ENCODE assay signal across 15 cellular contexts in the genomic region with DNA sequence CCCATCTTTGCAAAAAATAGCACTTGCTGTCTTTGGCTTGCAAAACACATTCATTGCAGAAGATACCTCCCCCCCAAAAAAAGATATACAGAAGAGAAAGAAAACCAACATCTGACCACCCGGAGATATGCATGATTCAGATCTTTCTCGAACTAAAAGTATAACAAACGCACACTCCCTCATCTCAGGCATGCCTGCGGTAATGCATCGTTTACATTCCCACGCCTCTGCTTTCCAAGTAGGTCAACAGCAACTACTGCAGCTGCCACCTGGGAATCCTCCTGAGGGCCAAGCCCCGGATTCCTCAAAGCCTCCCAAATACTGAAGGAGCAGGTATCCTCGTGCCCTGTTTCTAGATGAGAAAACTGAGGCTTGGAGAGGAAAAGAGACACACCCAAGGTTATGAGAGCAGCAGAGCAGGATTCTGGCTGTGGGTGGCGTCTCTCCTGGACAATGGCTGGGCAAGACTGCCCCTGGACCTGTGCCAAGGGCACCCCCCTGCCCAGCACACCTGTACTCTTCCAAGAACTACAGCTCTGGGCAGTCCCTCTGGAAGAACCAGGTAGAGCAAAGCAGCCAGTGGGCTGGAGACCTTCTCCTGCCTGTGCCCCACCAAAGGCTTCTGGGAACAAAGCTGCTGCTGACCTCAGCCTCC. TPM values are rescaled to one million over a fixed set of nuclear protein-coding genes. Genes with fewer than 3 reads are reported as not detected.
DNase-seq lines count a peak whose midpoint lies in the region; ATAC-seq, FAIRE-seq and TF ChIP-seq lines count a peak whose summit lies in the region.
"Had no signal": no experiment of that assay in that cellular context is flagged by ENCODE, and none has a peak within 500 bp of the region (broad histone marks: within the 10 kb centered on the region; RNA-seq: fewer than 3 reads in every experiment).

No MANE protein-coding gene starts in this region.

- H3K4me1 ChIP-seq in esophagus muscularis mucosa (peaks cover 0 to 26% (median 17%) of the 10 kb centered on the region in 4 donors), trophoblast cell (ENCODE audit: control insufficient read depth in 1 of 2, insufficient read depth in 2 of 2, low read length in 2 of 2) (peaks cover 26 to 29% of the 10 kb centered on the region in 2 experiments)

- H2BK120ac ChIP-seq in trophoblast cell (ENCODE audit: insufficient read depth, low read length, poor library complexity): peak overlapping the region; percentile 9

- 53% methylated on average over 9 of the region's 9 CpGs for WGBS in esophagus muscularis mucosa
- no CpG with 5 or more reads among the region's 9 CpGs for WGBS in trophoblast cell (ENCODE audit: extremely low coverage, insufficient coverage, insufficient read length)

- H3K14ac ChIP-seq in trophoblast cell (ENCODE audit: low read length): no peak overlapping the region

- H3K27me3 ChIP-seq in esophagus muscularis mucosa (no peaks in the 10 kb centered on the region), trophoblast cell (ENCODE audit: insufficient read depth, low read length) (no peaks in the 10 kb centered on the region)
- H3K27me3 ChIP-seq: Peyer's patch had no signal

- no peak overlapping the region for H3K4me3 Mint-ChIP-seq in T-helper 17 cell
- H3K4me3 Mint-ChIP-seq in activated T-helper 2 cell treated with anti-CD3 and anti-CD28 coated beads, Interferon-gamma antibody, Interleukin-2, Interleukin-4, amounts not matched to agents 10 μg/mL and 5 μg/mL and 100 μg/mL, durations not matched to agents 14 hours and 24 hours and 36 hours (ENCODE audit: low read depth): no peak overlapping the region
- H3K4me3 Mint-ChIP-seq: activated T-helper 17 cell treated with anti-CD3 and anti-CD28 coated beads, Interleukin-2, amount 50 U/mL, for 72 hours had no signal

- H2AK5ac ChIP-seq in trophoblast cell (ENCODE audit: low read length): no peak overlapping the region

- in situ Hi-C loops in Caki2 (cut with HindIII; ENCODE audit: low pct_unique_long_range_greater_than_20kb, low sequenced_read_pairs): no loop called here

- H3K36me3 ChIP-seq in esophagus muscularis mucosa (peaks cover 60 to 89% (median 71%) of the 10 kb centered on the region in 4 donors), trophoblast cell (ENCODE audit: control insufficient read depth in 1 of 2, insufficient read depth in 2 of 2, low read length in 2 of 2) (peaks cover 47 to 50% of the 10 kb centered on the region in 2 experiments)

- no peaks in the 10 kb centered on the region for H3K27me3 Mint-ChIP-seq in T-helper 17 cell
- H3K27me3 Mint-ChIP-seq in activated T-helper 2 cell treated with anti-CD3 and anti-CD28 coated beads, Interferon-gamma antibody, Interleukin-2, Interleukin-4, amounts not matched to agents 10 μg/mL and 5 μg/mL and 100 μg/mL, durations not matched to agents 14 hours and 24 hours and 36 hours (ENCODE audit: low read depth): no peaks in the 10 kb centered on the region
- H3K27me3 Mint-ChIP-seq: activated T-helper 17 cell treated with anti-CD3 and anti-CD28 coated beads, Interleukin-2, amount 50 U/mL, for 72 hours had no signal

- peaks cover 6% of the 10 kb centered on the region for H3K36me3 Mint-ChIP-seq in T-helper 17 cell (ENCODE audit: low read depth)
- no peaks in the 10 kb centered on the region for H3K36me3 Mint-ChIP-seq in activated T-helper 2 cell treated with anti-CD3 and anti-CD28 coated beads, Interferon-gamma antibody, Interleukin-2, Interleukin-4, amounts not matched to agents 10 μg/mL and 5 μg/mL and 100 μg/mL, durations not matched to agents 14 hours and 24 hours and 36 hours (ENCODE audit: low read depth)

- ATAC-seq in T-helper 17 cell: no peak
- ATAC-seq: activated T-helper 17 cell treated with anti-CD3 and anti-CD28 coated beads, Interleukin-2, amount 50 U/mL, for 72 hours had no signal

- no peaks in the 10 kb centered on the region for H3K9me3 Mint-ChIP-seq in activated T-helper 2 cell treated with anti-CD3 and anti-CD28 coated beads, Interferon-gamma antibody, Interleukin-2, Interleukin-4, amounts not matched to agents 10 μg/mL and 5 μg/mL and 100 μg/mL, durations not matched to agents 14 hours and 24 hours and 36 hours
- H3K9me3 Mint-ChIP-seq: activated T-helper 17 cell treated with anti-CD3 and anti-CD28 coated beads, Interleukin-2, amount 50 U/mL, for 72 hours had no signal

- H3K23ac ChIP-seq in trophoblast cell (ENCODE audit: low read length): no peak overlapping the region

- H2BK5ac ChIP-seq in trophoblast cell (ENCODE audit: low read depth, low read length, poor library complexity): no peak overlapping the region

- H3K18ac ChIP-seq in trophoblast cell (ENCODE audit: low read length): peak overlapping the region; percentile 40

- no peak for TF ChIP-seq EP300 in esophagus muscularis mucosa (IDR thresholded peaks at IDR 0.05)

- TF ChIP-seq POLR2A in esophagus muscularis mucosa (IDR thresholded peaks at IDR 0.05; ENCODE audit: low read depth): no peak

- CTCF ChIA-PET in RWPE1 (lab: Yijun Ruan, JAX): interaction anchor here (0.6 kb wide), 1 partner anchor 126 kb away, joined by 3 read pairs; no protein-coding TSS in a partner anchor

- TF ChIP-seq CTCF in RWPE1 (conservative IDR thresholded peaks at IDR 0.05; ENCODE audit: low read depth) (no peak), esophagus muscularis mucosa (IDR thresholded peaks at IDR 0.05) (no peak)

- no peak overlapping the region for H4K8ac ChIP-seq in trophoblast cell (ENCODE audit: low read depth, low read length)

- H3K4ac ChIP-seq in trophoblast cell (ENCODE audit: low read depth, low read length): no peak overlapping the region

- no peak overlapping the region for H3K4me3 ChIP-seq in esophagus muscularis mucosa
- no peak overlapping the region for H3K4me3 ChIP-seq in trophoblast cell (ENCODE audit: low read depth, low read length)
- H3K4me3 ChIP-seq: Peyer's patch had no signal

- H3K27ac ChIP-seq in RWPE1: peak overlapping the region; percentile 61
- peak overlapping the region in 3 of 4 donors; percentile 12 to 66 (median 66) for H3K27ac ChIP-seq in esophagus muscularis mucosa (replicated peaks in 1 of 4)
- no peak overlapping the region for H3K27ac ChIP-seq in trophoblast cell (ENCODE audit: low read depth, low read length)
- H3K27ac ChIP-seq: parathyroid adenoma, Peyer's patch had no signal

- peak overlapping the region; percentile 34 for H4K91ac ChIP-seq in trophoblast cell (ENCODE audit: low read depth, low read length)

- intact Hi-C loops in esophagus muscularis mucosa (cut with DNase I): no loop called here
- intact Hi-C loops in activated T-helper 2 cell treated with anti-CD3 and anti-CD28 coated beads, Interferon-gamma antibody, Interleukin-2, Interleukin-4, amounts not matched to agents 10 μg/mL and 5 μg/mL and 100 μg/mL, durations not matched to agents 14 hours and 24 hours and 36 hours (cut with micrococcal nuclease): no loop called here

- H2AFZ ChIP-seq in trophoblast cell (ENCODE audit: insufficient read depth, low read length, poor library complexity): no peak overlapping the region
- H2AFZ ChIP-seq: parathyroid adenoma had no signal

- DNase-seq in Caki2 (ENCODE audit: low read depth): peak; percentile 74
- no peak for DNase-seq in RWPE1 (ENCODE audit: low spot score)
- no peak for DNase-seq in esophagus muscularis mucosa (ENCODE audit: extremely low spot score)
- peak; percentile 98 for DNase-seq in trophoblast cell
- no peak for DNase-seq in T-helper 17 cell
- no peak for DNase-seq in activated T-helper 2 cell treated with anti-CD3 and anti-CD28 coated beads, Interferon-gamma antibody, Interleukin-2, Interleukin-4, amounts not matched to agents 10 μg/mL and 5 μg/mL and 100 μg/mL, durations not matched to agents 14 hours and 24 hours and 36 hours (ENCODE audit: low spot score)
- no peak for DNase-seq in NCI-H345 treated with DMSO at 0.1 percent for 48 hours (lab: John Stamatoyannopoulos, UW; ENCODE audit: unreplicated experiment)
- no peak for DNase-seq in GM19239 (ENCODE audit: insufficient read length, low spot score)
- DNase-seq: NCI-H1092 had no signal

- no peak overlapping the region for H4K12ac ChIP-seq in trophoblast cell (ENCODE audit: low read depth, low read length)

- H3K9ac ChIP-seq in trophoblast cell (ENCODE audit: low read length): no peak overlapping the region
- H3K9ac ChIP-seq: parathyroid adenoma had no signal

- H3K4me2 ChIP-seq in trophoblast cell (ENCODE audit: low read length): no peak overlapping the region

- peaks cover 4% of the 10 kb centered on the region for H3K4me1 Mint-ChIP-seq in T-helper 17 cell
- H3K4me1 Mint-ChIP-seq in activated T-helper 2 cell treated with anti-CD3 and anti-CD28 coated beads, Interferon-gamma antibody, Interleukin-2, Interleukin-4, amounts not matched to agents 10 μg/mL and 5 μg/mL and 100 μg/mL, durations not matched to agents 14 hours and 24 hours and 36 hours (ENCODE audit: low read depth): no peaks in the 10 kb centered on the region
- H3K4me1 Mint-ChIP-seq: activated T-helper 17 cell treated with anti-CD3 and anti-CD28 coated beads, Interleukin-2, amount 50 U/mL, for 72 hours had no signal

- peaks cover 7% of the 10 kb centered on the region for H3K79me2 ChIP-seq in trophoblast cell (ENCODE audit: control insufficient read depth, insufficient read depth, low read length, poor library complexity)
- H3K79me2 ChIP-seq: parathyroid adenoma had no signal

- no peak overlapping the region for H2BK12ac ChIP-seq in trophoblast cell (ENCODE audit: low read length)

- POLR2A ChIA-PET in RWPE1 (lab: Yijun Ruan, JAX; ENCODE audit: low non-redundant PET): no interaction called here

- H3K9me3 ChIP-seq in esophagus muscularis mucosa (no peaks in the 10 kb centered on the region), trophoblast cell (ENCODE audit: insufficient read depth, low read depth, low read length) (peaks cover 1% of the 10 kb centered on the region), T-helper 17 cell (ENCODE audit: control insufficient read depth, low read length, poor library complexity, severe bottlenecking) (no peaks in the 10 kb centered on the region)
- H3K9me3 ChIP-seq: Peyer's patch had no signal

- no peak for FAIRE-seq in GM19239 (lab: Jason Lieb, UNC)
- FAIRE-seq: G401.6, H1, kidney had no signal

- H3K79me1 ChIP-seq in trophoblast cell (ENCODE audit: low read length): peaks cover 13% of the 10 kb centered on the region

- H3K27ac Mint-ChIP-seq in T-helper 17 cell: no peak overlapping the region
- no peak overlapping the region for H3K27ac Mint-ChIP-seq in activated T-helper 2 cell treated with anti-CD3 and anti-CD28 coated beads, Interferon-gamma antibody, Interleukin-2, Interleukin-4, amounts not matched to agents 10 μg/mL and 5 μg/mL and 100 μg/mL, durations not matched to agents 14 hours and 24 hours and 36 hours
- H3K27ac Mint-ChIP-seq: activated T-helper 17 cell treated with anti-CD3 and anti-CD28 coated beads, Interleukin-2, amount 50 U/mL, for 72 hours had no signal

RNA-seq across cellular contexts. Expression of a gene that starts 38.1 kb away (rescaled TPM):
- 56.5 and 68.1 TPM in 2 replicates for total RNA-seq in Caki2 (2014; rRNA removed; shearing (Covaris generic); ENCODE audit: low replicate concordance)
- 10 to 100 TPM; 22.7 to 40.3 (median 30.0) TPM for total RNA-seq in esophagus muscularis mucosa
- 105 and 108 TPM in 2 replicates for polyA plus RNA-seq in trophoblast cell (2013)
- 10 to 100 TPM; 89.3 to 99.2 TPM for total RNA-seq in T-helper 17 cell
- 150 and 165 TPM in 2 replicates for total RNA-seq in activated T-helper 2 cell treated with anti-CD3 and anti-CD28 coated beads, Interferon-gamma antibody, Interleukin-2, Interleukin-4, amounts not matched to agents 10 μg/mL and 5 μg/mL and 100 μg/mL, durations not matched to agents 14 hours and 24 hours and 36 hours

RNA-seq across cellular contexts. Expression of a gene that starts 38.9 kb away (rescaled TPM):
- total RNA-seq in Caki2 (2014; rRNA removed; shearing (Covaris generic); ENCODE audit: low replicate concordance): 102 and 131 TPM in 2 replicates
- 10 to 100 TPM; 31.6 to 67.1 (median 46.8) TPM for total RNA-seq in esophagus muscularis mucosa
- 68.2 and 71.9 TPM in 2 replicates for polyA plus RNA-seq in trophoblast cell (2013)
- 10 to 100 TPM; 10.9 to 11.6 TPM for total RNA-seq in T-helper 17 cell
- 39.5 and 45.2 TPM in 2 replicates for total RNA-seq in activated T-helper 2 cell treated with anti-CD3 and anti-CD28 coated beads, Interferon-gamma antibody, Interleukin-2, Interleukin-4, amounts not matched to agents 10 μg/mL and 5 μg/mL and 100 μg/mL, durations not matched to agents 14 hours and 24 hours and 36 hours

Comparison
In these comparisons a context has a peak if more than half of its experiments do, and no peak if none do; other contexts are left out.
1. DNase-seq: peak in Caki2 (single experiment) and trophoblast cell (2 of 2); none in RWPE1 (single experiment), esophagus muscularis mucosa (single experiment), T-helper 17 cell (0 of 3), activated T-helper 2 cell treated with anti-CD3 and anti-CD28 coated beads, Interferon-gamma antibody, Interleukin-2, Interleukin-4, amounts not matched to agents 10 μg/mL and 5 μg/mL and 100 μg/mL, durations not matched to agents 14 hours and 24 hours and 36 hours (single experiment), NCI-H345 treated with DMSO at 0.1 percent for 48 hours (single experiment) and GM19239 (single experiment).